Comparison of ENCODE assay signal across 15 cellular contexts in the genomic region with DNA sequence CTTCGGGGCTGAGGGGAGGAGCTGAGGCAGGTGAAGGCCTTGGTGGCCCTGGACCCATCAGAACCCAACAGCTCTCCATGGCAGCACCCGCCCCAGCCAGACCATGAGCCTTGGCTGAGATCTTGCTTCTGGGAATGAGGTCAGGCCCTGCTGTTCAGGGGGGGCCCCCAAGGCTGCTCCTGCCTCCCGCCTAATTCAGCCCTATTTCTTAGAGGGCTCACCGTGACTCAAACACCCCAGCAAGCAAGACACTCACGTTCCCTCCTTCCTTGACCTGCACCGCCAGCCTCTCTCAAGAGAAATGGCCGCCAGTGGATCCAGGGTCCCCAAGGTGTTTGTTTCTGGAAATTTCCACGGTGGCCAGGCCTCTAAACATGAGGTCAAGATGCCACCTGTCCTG.
DNase-seq lines count a peak whose midpoint lies in the region; ATAC-seq and TF ChIP-seq lines count a peak whose summit lies in the region.
"Had no signal": no experiment of that assay in that cellular context is flagged by ENCODE, and none has a peak within 500 bp of the region (broad histone marks: within the 10 kb centered on the region; RNA-seq: fewer than 3 reads in every experiment).

No MANE protein-coding gene starts in this region.

- no peak for ATAC-seq in upper lobe of left lung (ENCODE audit: low FRiP score in 2 of 2)
- ATAC-seq in GM21526 (IDR thresholded peaks at IDR 0.05; ENCODE audit: low FRiP score, unreplicated experiment), result no peak

- no peaks in the 10 kb centered on the region for H3K27me3 ChIP-seq in upper lobe of left lung
- H3K27me3 ChIP-seq: BE2C had no signal

- DNase-seq in AG08396 (ENCODE audit: low spot score) (peak; percentile 4), GM13976 (ENCODE audit: low spot score) (peak; percentile 7), iPS-NIHi11 (ENCODE audit: low spot score) (peak; percentile 3), upper lobe of left lung (peak; percentile 6 to 21), activated gamma-delta T cell (lab: John Stamatoyannopoulos, UW) (no peak), DMS53 (lab: John Stamatoyannopoulos, UW) (no peak)
- DNase-seq: BE2C; C1 segment of cervical spinal cord; CD4-positive, CD25-positive, alpha-beta regulatory T cell; CD8-positive, alpha-beta memory T cell; COR-L47; DMS79; GDM1 had no signal

- TF ChIP-seq CTCF in GM13976 (IDR thresholded peaks at IDR 0.05; ENCODE audit: borderline replicate concordance, control extremely low read depth, extremely low read depth, insufficient read depth, missing control alignments) (no peak), upper lobe of left lung (IDR thresholded peaks at IDR 0.05) (no peak)

- H3K4me1 ChIP-seq in upper lobe of left lung, result no peaks in the 10 kb centered on the region
- H3K4me1 ChIP-seq: BE2C, HAP-1 had no signal

- no peak overlapping the region for H3K4me3 ChIP-seq in upper lobe of left lung
- H3K4me3 ChIP-seq: HAP-1 had no signal

- H3K27ac ChIP-seq in upper lobe of left lung, result no peak overlapping the region

- no peak for TF ChIP-seq EP300 in upper lobe of left lung (IDR thresholded peaks at IDR 0.05)

- no peaks in the 10 kb centered on the region for H3K36me3 ChIP-seq in upper lobe of left lung
- H3K36me3 ChIP-seq: BE2C, HAP-1 had no signal

- in situ Hi-C loops in GM13976 (cut with MboI; ENCODE audit: low sequenced_read_pairs, unreplicated experiment), result loop anchor here (25.0 kb wide), 1 partner anchor 331 kb away; a partner anchor contains a TSS

- H3K9me3 ChIP-seq in upper lobe of left lung, result no peaks in the 10 kb centered on the region
- H3K9me3 ChIP-seq: BE2C, HAP-1 had no signal

- TF ChIP-seq POLR2A in upper lobe of left lung (IDR thresholded peaks at IDR 0.05), result no peak

- WGBS in upper lobe of left lung, 2 donors, result 88% methylated on average over 8 of the region's 8 CpGs

Comparison
In these comparisons a context has a peak if more than half of its experiments do, and no peak if none do; other contexts are left out.
1. DNase-seq: peak in AG08396 (single experiment), GM13976 (single experiment), iPS-NIHi11 (single experiment) and upper lobe of left lung (2 of 2); none in activated gamma-delta T cell (single experiment) and DMS53 (single experiment).